In genomic region chr6:26087284-26088115, GRCh38 we compare ENCODE assay signal across 1 cellular context.
A peak's percentile ranks its signal among the peaks of the same experiment; 100 is the strongest.
TF ChIP-seq lines count a peak whose summit lies in the region.

Gene HFE, plus strand, starts transcription at chr6:26087429. Its CDS starts 12 bp downstream, at chr6:26087441.

TF ChIP-seq in HepG2, 621 proteins besides CTCF, POLR2A, EP300 and RAD21 (continued from another document and continues in another):
- TF ChIP-seq, protein P1, sequence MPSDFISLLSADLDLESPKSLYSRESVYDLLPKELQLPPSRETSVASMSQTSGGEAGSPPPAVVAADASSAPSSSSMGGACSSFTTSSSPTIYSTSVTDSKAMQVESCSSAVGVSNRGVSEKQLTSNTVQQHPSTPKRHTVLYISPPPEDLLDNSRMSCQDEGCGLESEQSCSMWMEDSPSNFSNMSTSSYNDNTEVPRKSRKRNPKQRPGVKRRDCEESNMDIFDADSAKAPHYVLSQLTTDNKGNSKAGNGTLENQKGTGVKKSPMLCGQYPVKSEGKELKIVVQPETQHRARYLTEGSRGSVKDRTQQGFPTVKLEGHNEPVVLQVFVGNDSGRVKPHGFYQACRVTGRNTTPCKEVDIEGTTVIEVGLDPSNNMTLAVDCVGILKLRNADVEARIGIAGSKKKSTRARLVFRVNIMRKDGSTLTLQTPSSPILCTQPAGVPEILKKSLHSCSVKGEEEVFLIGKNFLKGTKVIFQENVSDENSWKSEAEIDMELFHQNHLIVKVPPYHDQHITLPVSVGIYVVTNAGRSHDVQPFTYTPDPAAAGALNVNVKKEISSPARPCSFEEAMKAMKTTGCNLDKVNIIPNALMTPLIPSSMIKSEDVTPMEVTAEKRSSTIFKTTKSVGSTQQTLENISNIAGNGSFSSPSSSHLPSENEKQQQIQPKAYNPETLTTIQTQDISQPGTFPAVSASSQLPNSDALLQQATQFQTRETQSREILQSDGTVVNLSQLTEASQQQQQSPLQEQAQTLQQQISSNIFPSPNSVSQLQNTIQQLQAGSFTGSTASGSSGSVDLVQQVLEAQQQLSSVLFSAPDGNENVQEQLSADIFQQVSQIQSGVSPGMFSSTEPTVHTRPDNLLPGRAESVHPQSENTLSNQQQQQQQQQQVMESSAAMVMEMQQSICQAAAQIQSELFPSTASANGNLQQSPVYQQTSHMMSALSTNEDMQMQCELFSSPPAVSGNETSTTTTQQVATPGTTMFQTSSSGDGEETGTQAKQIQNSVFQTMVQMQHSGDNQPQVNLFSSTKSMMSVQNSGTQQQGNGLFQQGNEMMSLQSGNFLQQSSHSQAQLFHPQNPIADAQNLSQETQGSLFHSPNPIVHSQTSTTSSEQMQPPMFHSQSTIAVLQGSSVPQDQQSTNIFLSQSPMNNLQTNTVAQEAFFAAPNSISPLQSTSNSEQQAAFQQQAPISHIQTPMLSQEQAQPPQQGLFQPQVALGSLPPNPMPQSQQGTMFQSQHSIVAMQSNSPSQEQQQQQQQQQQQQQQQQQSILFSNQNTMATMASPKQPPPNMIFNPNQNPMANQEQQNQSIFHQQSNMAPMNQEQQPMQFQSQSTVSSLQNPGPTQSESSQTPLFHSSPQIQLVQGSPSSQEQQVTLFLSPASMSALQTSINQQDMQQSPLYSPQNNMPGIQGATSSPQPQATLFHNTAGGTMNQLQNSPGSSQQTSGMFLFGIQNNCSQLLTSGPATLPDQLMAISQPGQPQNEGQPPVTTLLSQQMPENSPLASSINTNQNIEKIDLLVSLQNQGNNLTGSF (CRISPR knock-in tag; IDR thresholded peaks at IDR 0.05): no peak
- TF ChIP-seq ZBTB43 (CRISPR knock-in tag; conservative IDR thresholded peaks at IDR 0.05) (no peak), KIAA2018 (CRISPR knock-in tag; IDR thresholded peaks at IDR 0.05; ENCODE audit: borderline replicate concordance) (no peak), STAT6 (CRISPR knock-in tag; IDR thresholded peaks at IDR 0.05; ENCODE audit: borderline replicate concordance) (no peak), PCBP2 (optimal IDR thresholded peaks at IDR 0.05; ENCODE audit: low read depth, low read length, poor library complexity, severe bottlenecking) (no peak), CHCHD3 (CRISPR knock-in tag; IDR thresholded peaks at IDR 0.05) (no peak), ZBTB3 (CRISPR knock-in tag; IDR thresholded peaks at IDR 0.05; ENCODE audit: borderline replicate concordance, low read depth) (no peak), ZNF792 (CRISPR knock-in tag; IDR thresholded peaks at IDR 0.05) (0 out of 2 replicates have a peak, but pooled peaks have one; percentile 13), PRPF4 (IDR thresholded peaks at IDR 0.05; ENCODE audit: low read depth, low read length, poor library complexity, severe bottlenecking) (peak; percentile 16), JARID2 (CRISPR knock-in tag; IDR thresholded peaks at IDR 0.05; ENCODE audit: insufficient replicate concordance) (no peak), RFXAP (CRISPR knock-in tag; IDR thresholded peaks at IDR 0.05; ENCODE audit: borderline replicate concordance) (0 out of 2 replicates have a peak, but pooled peaks have one; percentile 27), PAX8 (CRISPR knock-in tag; IDR thresholded peaks at IDR 0.05; ENCODE audit: borderline replicate concordance) (0 out of 2 replicates have a peak, but pooled peaks have one; percentile 70), ZNF782 (CRISPR knock-in tag; IDR thresholded peaks at IDR 0.05; ENCODE audit: borderline replicate concordance) (no peak), ZNF577 (CRISPR knock-in tag; IDR thresholded peaks at IDR 0.05; ENCODE audit: borderline replicate concordance, low read depth) (no peak), NFATC3 (CRISPR knock-in tag; IDR thresholded peaks at IDR 0.05) (no peak), ZFP90 (CRISPR knock-in tag; IDR thresholded peaks at IDR 0.05; ENCODE audit: borderline replicate concordance) (no peak), ZNF362 (CRISPR knock-in tag; IDR thresholded peaks at IDR 0.05; ENCODE audit: borderline replicate concordance) (peak; percentile 40; the same call in 1 of the 2 replicates), AGO2 (optimal IDR thresholded peaks at IDR 0.05; ENCODE audit: low read depth, low read length) (peak; percentile 32), SYNCRIP (IDR thresholded peaks at IDR 0.05; ENCODE audit: insufficient read depth, low read depth, low read length) (no peak), HNRNPL (IDR thresholded peaks at IDR 0.05; ENCODE audit: low read depth, low read length) (no peak), AKAP8 (CRISPR knock-in tag; IDR thresholded peaks at IDR 0.05) (0 out of 2 replicates have a peak, but pooled peaks have one; percentile 54), SMARCC2 (IDR thresholded peaks at IDR 0.05) (no peak), SMAD1 (CRISPR knock-in tag; IDR thresholded peaks at IDR 0.05; ENCODE audit: borderline replicate concordance, low read depth) (no peak), FOXC1 (CRISPR knock-in tag; IDR thresholded peaks at IDR 0.05; ENCODE audit: borderline replicate concordance) (0 out of 2 replicates have a peak, but pooled peaks have one; percentile 62)
- TF ChIP-seq, protein P2, sequence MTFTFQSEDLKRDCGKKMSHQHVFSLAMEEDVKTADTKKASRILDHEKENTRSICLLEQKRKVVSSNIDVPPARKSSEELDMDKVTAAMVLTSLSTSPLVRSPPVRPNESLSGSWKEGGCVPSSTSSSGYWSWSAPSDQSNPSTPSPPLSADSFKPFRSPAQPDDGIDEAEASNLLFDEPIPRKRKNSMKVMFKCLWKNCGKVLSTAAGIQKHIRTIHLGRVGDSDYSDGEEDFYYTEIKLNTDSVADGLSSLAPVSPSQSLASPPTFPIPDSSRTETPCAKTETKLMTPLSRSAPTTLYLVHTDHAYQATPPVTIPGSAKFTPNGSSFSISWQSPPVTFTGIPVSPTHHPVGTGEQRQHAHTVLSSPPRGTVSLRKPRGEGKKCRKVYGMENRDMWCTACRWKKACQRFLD (CRISPR knock-in tag; IDR thresholded peaks at IDR 0.05; ENCODE audit: borderline replicate concordance): 0 out of 2 replicates have a peak, but pooled peaks have one; percentile 36
- TF ChIP-seq, protein P3, sequence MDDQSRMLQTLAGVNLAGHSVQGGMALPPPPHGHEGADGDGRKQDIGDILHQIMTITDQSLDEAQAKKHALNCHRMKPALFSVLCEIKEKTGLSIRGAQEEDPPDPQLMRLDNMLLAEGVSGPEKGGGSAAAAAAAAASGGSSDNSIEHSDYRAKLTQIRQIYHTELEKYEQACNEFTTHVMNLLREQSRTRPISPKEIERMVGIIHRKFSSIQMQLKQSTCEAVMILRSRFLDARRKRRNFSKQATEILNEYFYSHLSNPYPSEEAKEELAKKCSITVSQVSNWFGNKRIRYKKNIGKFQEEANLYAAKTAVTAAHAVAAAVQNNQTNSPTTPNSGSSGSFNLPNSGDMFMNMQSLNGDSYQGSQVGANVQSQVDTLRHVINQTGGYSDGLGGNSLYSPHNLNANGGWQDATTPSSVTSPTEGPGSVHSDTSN (CRISPR knock-in tag; IDR thresholded peaks at IDR 0.05; ENCODE audit: borderline replicate concordance): no peak
- TF ChIP-seq, protein P4, sequence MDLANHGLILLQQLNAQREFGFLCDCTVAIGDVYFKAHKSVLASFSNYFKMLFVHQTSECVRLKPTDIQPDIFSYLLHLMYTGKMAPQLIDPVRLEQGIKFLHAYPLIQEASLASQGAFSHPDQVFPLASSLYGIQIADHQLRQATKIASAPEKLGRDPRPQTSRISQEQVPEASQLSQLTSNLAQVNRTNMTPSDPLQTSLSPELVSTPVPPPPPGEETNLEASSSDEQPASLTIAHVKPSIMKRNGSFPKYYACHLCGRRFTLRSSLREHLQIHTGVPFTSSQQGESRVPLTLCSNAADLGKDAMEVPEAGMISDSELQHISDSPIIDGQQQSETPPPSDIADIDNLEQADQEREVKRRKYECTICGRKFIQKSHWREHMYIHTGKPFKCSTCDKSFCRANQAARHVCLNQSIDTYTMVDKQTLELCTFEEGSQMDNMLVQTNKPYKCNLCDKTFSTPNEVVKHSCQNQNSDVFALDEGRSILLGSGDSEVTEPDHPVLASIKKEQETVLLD (CRISPR knock-in tag; IDR thresholded peaks at IDR 0.05; ENCODE audit: low read depth): no peak
- TF ChIP-seq, protein P5, sequence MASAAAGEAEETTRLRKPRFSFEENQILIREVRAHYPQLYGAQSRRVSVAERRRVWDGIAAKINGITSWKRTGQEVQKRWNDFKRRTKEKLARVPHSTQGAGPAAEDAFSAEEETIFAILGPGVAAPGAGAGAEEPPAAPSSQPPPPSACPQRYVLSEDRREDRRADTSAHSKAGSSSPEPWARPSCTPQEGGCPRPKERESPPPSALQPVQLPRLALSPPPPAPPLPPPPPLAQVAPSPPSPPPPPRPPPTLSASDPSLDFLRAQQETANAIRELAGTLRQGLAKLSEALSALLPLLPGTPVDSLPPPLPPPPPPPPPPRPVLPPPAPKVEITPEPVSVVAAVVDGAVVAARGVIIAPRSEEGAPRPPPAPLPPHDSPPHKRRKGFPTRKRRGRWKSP (CRISPR knock-in tag; IDR thresholded peaks at IDR 0.05): no peak
